ENCODE assay signal across 17 cellular contexts in genomic region chr4:68336530-68336929, GRCh38. TPM values are rescaled to one million over a fixed set of nuclear protein-coding genes. Genes with fewer than 3 reads are reported as not detected.
DNase-seq lines count a peak whose midpoint lies in the region; ATAC-seq, FAIRE-seq and TF ChIP-seq lines count a peak whose summit lies in the region.
"Had no signal": no experiment of that assay in that cellular context is flagged by ENCODE, and none has a peak within 500 bp of the region (broad histone marks: within the 10 kb centered on the region; RNA-seq: fewer than 3 reads in every experiment).

No MANE protein-coding gene starts in this region.

- H3K27ac ChIP-seq in HUES6 (ENCODE audit: low read depth, low read length): 0 out of 2 replicates have a peak overlapping the region, but pooled peaks have one; percentile 38
- no peak overlapping the region for H3K27ac ChIP-seq in K562 (ENCODE audit: extremely low read depth, low read depth, low read length)
- no peak overlapping the region for H3K27ac ChIP-seq in heart left ventricle

- no peak overlapping the region for H2AFZ ChIP-seq in K562 (ENCODE audit: low read depth, low read length)

- peaks cover 9% of the 10 kb centered on the region; the same call in 1 of the 2 replicates for H4K20me1 ChIP-seq in K562 (replicated peaks; ENCODE audit: control insufficient read depth, insufficient read depth, low read length)

- H3K9me1 ChIP-seq in K562 (ENCODE audit: control insufficient read depth, insufficient read depth, low read length): peaks cover 3% of the 10 kb centered on the region

- H3K4me3 ChIP-seq in HUES6 (ENCODE audit: low read depth, low read length) (no peak overlapping the region), K562 (no peak overlapping the region), heart left ventricle (no peak overlapping the region)

- POLR2A ChIA-PET in K562 (lab: Yijun Ruan, JAX): no interaction called here

- in situ Hi-C loops in K562 (cut with MboI): no loop called here

- TF ChIP-seq EP300 in K562 (IDR thresholded peaks at IDR 0.05; ENCODE audit: low read length): no peak

- TF ChIP-seq RAD21 in K562 (CRISPR knock-in tag; conservative IDR thresholded peaks at IDR 0.05 in 1 of 2, IDR thresholded peaks at IDR 0.05 in 1 of 2): no peak

- peaks cover 17% of the 10 kb centered on the region for H3K36me3 Mint-ChIP-seq in activated naive CD4-positive, alpha-beta T cell treated with anti-CD3 and anti-CD28 coated beads, Interleukin-2, amount 50 U/mL, for 24 hours
- H3K36me3 Mint-ChIP-seq in progenitor cell of endocrine pancreas (ENCODE audit: insufficient read depth) (peaks cover 30% of the 10 kb centered on the region), CD14-positive monocyte (peaks cover 55 to 59% of the 10 kb centered on the region in 2 donors)
- H3K36me3 Mint-ChIP-seq in activated CD8-positive, alpha-beta memory T cell treated with anti-CD3 and anti-CD28 coated beads, Interleukin-2, amount 10 ng/mL, durations not matched to agents 7 days and 5 days: peaks cover 29% of the 10 kb centered on the region

- peak overlapping the region; percentile 88 for H3K27ac Mint-ChIP-seq in activated naive CD4-positive, alpha-beta T cell treated with anti-CD3 and anti-CD28 coated beads, Interleukin-2, amount 50 U/mL, for 24 hours
- H3K27ac Mint-ChIP-seq in progenitor cell of endocrine pancreas (peak overlapping the region; percentile 78), CD14-positive monocyte (peak overlapping the region in 2 of 7 donors; percentile 37 to 75)
- no peak overlapping the region for H3K27ac Mint-ChIP-seq in activated CD8-positive, alpha-beta memory T cell treated with anti-CD3 and anti-CD28 coated beads, Interleukin-2, amount 10 ng/mL, durations not matched to agents 7 days and 5 days

- no peaks in the 10 kb centered on the region for H3K27me3 Mint-ChIP-seq in activated naive CD4-positive, alpha-beta T cell treated with anti-CD3 and anti-CD28 coated beads, Interleukin-2, amount 50 U/mL, for 24 hours
- no peaks in the 10 kb centered on the region for H3K27me3 Mint-ChIP-seq in progenitor cell of endocrine pancreas
- peaks cover 0 to 2% (median 0%) of the 10 kb centered on the region in 3 donors for H3K27me3 Mint-ChIP-seq in CD14-positive monocyte (ENCODE audit: low read depth in 3 of 3)
- no peaks in the 10 kb centered on the region for H3K27me3 Mint-ChIP-seq in activated CD8-positive, alpha-beta memory T cell treated with anti-CD3 and anti-CD28 coated beads, Interleukin-2, amount 10 ng/mL, durations not matched to agents 7 days and 5 days
- H3K27me3 Mint-ChIP-seq: IgD-negative memory B cell had no signal

- TF ChIP-seq POLR2A in K562 (conservative IDR thresholded peaks at IDR 0.05) (no peak), heart left ventricle (IDR thresholded peaks at IDR 0.05) (no peak)

- peaks cover 48% of the 10 kb centered on the region for H3K79me2 ChIP-seq in K562 (ENCODE audit: control insufficient read depth, insufficient read depth, low read length)

- H3K4me1 Mint-ChIP-seq in activated naive CD4-positive, alpha-beta T cell treated with anti-CD3 and anti-CD28 coated beads, Interleukin-2, amount 50 U/mL, for 24 hours: peaks cover 78% of the 10 kb centered on the region
- H3K4me1 Mint-ChIP-seq in progenitor cell of endocrine pancreas (ENCODE audit: low read depth) (peaks cover 23% of the 10 kb centered on the region), CD14-positive monocyte (peaks cover 5% of the 10 kb centered on the region)
- peaks cover 22% of the 10 kb centered on the region for H3K4me1 Mint-ChIP-seq in activated CD8-positive, alpha-beta memory T cell treated with anti-CD3 and anti-CD28 coated beads, Interleukin-2, amount 10 ng/mL, durations not matched to agents 7 days and 5 days

- no peak for DNase-seq in activated naive CD4-positive, alpha-beta T cell treated with Interleukin-2 at 50 U/mL for 16 hours
- no peak for DNase-seq in K562 (ENCODE audit: extremely low read depth in 1 of 4, low spot score in 3 of 4)
- DNase-seq in progenitor cell of endocrine pancreas (ENCODE audit: low spot score, unreplicated experiment): no peak
- DNase-seq in heart left ventricle: no peak
- no peak for DNase-seq in CD14-positive monocyte (ENCODE audit: low spot score)
- DNase-seq in activated CD8-positive, alpha-beta memory T cell treated with anti-CD3 and anti-CD28 coated beads, Interleukin-2, amount 10 ng/mL, durations not matched to agents 7 days and 5 days: no peak
- DNase-seq: DMS79 treated with DMSO at 0.1 percent for 48 hours, H9, NCI-H187 treated with DMSO at 0.1 percent for 48 hours, NCI-H2171, NCI-H446 treated with DMSO at 0.1 percent for 48 hours, OCI-M1, SHP77 treated with DMSO at 0.1 percent for 48 hours had no signal

- H3K4me3 Mint-ChIP-seq in activated naive CD4-positive, alpha-beta T cell treated with anti-CD3 and anti-CD28 coated beads, Interleukin-2, amount 50 U/mL, for 24 hours: no peak overlapping the region
- H3K4me3 Mint-ChIP-seq in progenitor cell of endocrine pancreas (ENCODE audit: low read depth): no peak overlapping the region
- H3K4me3 Mint-ChIP-seq in CD14-positive monocyte: no peak overlapping the region
- no peak overlapping the region for H3K4me3 Mint-ChIP-seq in activated CD8-positive, alpha-beta memory T cell treated with anti-CD3 and anti-CD28 coated beads, Interleukin-2, amount 10 ng/mL, durations not matched to agents 7 days and 5 days
- H3K4me3 Mint-ChIP-seq: H9 had no signal

- CTCF ChIA-PET in K562 (lab: Yijun Ruan, JAX; ENCODE audit: low intra/inter-chr PET ratio): no interaction called here
- CTCF ChIA-PET in activated CD8-positive, alpha-beta memory T cell treated with anti-CD3 and anti-CD28 coated beads, Interleukin-2, amount 10 ng/mL, durations not matched to agents 7 days and 5 days (lab: Charles Lee): no interaction called here

- H3K4me1 ChIP-seq in HUES6 (ENCODE audit: control insufficient read depth, insufficient read depth, low read length) (peaks cover 37% of the 10 kb centered on the region), K562 (replicated peaks in 1 of 2; ENCODE audit: control insufficient read depth in 2 of 2, insufficient read depth in 2 of 2, low read length in 2 of 2) (no peaks in the 10 kb centered on the region; a peak in 1 of 5 replicates), heart left ventricle (peaks cover 10 to 45% (median 33%) of the 10 kb centered on the region in 12 donors)

- no peaks in the 10 kb centered on the region for H3K9me3 ChIP-seq in HUES6 (ENCODE audit: control insufficient read depth, insufficient read depth, low read depth, low read length)
- H3K9me3 ChIP-seq in K562 (replicated peaks; ENCODE audit: control insufficient read depth, insufficient read depth, low read depth, low read length): no peaks in the 10 kb centered on the region
- no peaks in the 10 kb centered on the region for H3K9me3 ChIP-seq in heart left ventricle

- no peak for FAIRE-seq in K562 (lab: Jason Lieb, UNC)
- FAIRE-seq: D721Med had no signal

- intact Hi-C loops in K562 (cut with micrococcal nuclease) (no loop called here), heart left ventricle (cut with DNase I) (no loop called here), CD14-positive monocyte (cut with micrococcal nuclease) (no loop called here)

- no peak overlapping the region for H3K4me2 ChIP-seq in K562 (ENCODE audit: insufficient read depth, low read length)

- TF ChIP-seq CTCF in K562 (IDR thresholded peaks at IDR 0.05 in 2 of 3, conservative IDR thresholded peaks at IDR 0.05 in 1 of 3; ENCODE audit: insufficient read depth in 2 of 3, low read depth in 1 of 3, low read length in 3 of 3) (no peak), progenitor cell of endocrine pancreas (IDR thresholded peaks at IDR 0.05; ENCODE audit: unreplicated experiment) (no peak), heart left ventricle (IDR thresholded peaks at IDR 0.05) (no peak), CD14-positive monocyte (IDR thresholded peaks at IDR 0.05) (no peak)

- H3K9ac ChIP-seq in HUES6 (ENCODE audit: low read length) (no peak overlapping the region), K562 (ENCODE audit: insufficient read depth in 1 of 2, low read depth in 2 of 2, low read length in 2 of 2) (no peak overlapping the region)

- H3K9me3 Mint-ChIP-seq in activated naive CD4-positive, alpha-beta T cell treated with anti-CD3 and anti-CD28 coated beads, Interleukin-2, amount 50 U/mL, for 24 hours: no peaks in the 10 kb centered on the region
- H3K9me3 Mint-ChIP-seq in progenitor cell of endocrine pancreas (ENCODE audit: low read depth): no peaks in the 10 kb centered on the region
- no peaks in the 10 kb centered on the region for H3K9me3 Mint-ChIP-seq in CD14-positive monocyte
- no peaks in the 10 kb centered on the region for H3K9me3 Mint-ChIP-seq in activated CD8-positive, alpha-beta memory T cell treated with anti-CD3 and anti-CD28 coated beads, Interleukin-2, amount 10 ng/mL, durations not matched to agents 7 days and 5 days (ENCODE audit: low read depth)
- H3K9me3 Mint-ChIP-seq: H9, IgD-negative memory B cell had no signal

- H3K27me3 ChIP-seq in HUES6 (ENCODE audit: control insufficient read depth, insufficient read depth, low read length): no peaks in the 10 kb centered on the region
- H3K27me3 ChIP-seq in K562 (ENCODE audit: control insufficient read depth in 2 of 2, insufficient read depth in 2 of 2, low read length in 2 of 2): no peaks in the 10 kb centered on the region
- no peaks in the 10 kb centered on the region for H3K27me3 ChIP-seq in heart left ventricle

- no TSS peak for BruUV-seq in K562 (replicated peaks; lab: Mats Ljungman, UMichigan)

- ATAC-seq in K562: no peak
- ATAC-seq in heart left ventricle: no peak
- ATAC-seq in activated CD8-positive, alpha-beta memory T cell treated with anti-CD3 and anti-CD28 coated beads, Interleukin-2, amount 10 ng/mL, durations not matched to agents 7 days and 5 days: no peak

- H3K36me3 ChIP-seq in HUES6 (ENCODE audit: control insufficient read depth, insufficient read depth, low read length): peaks cover 74% of the 10 kb centered on the region
- peaks cover 54% of the 10 kb centered on the region for H3K36me3 ChIP-seq in K562 (ENCODE audit: control insufficient read depth, insufficient read depth, low read length)
- peaks cover 0 to 67% (median 58%) of the 10 kb centered on the region in 9 donors for H3K36me3 ChIP-seq in heart left ventricle

RNA-seq across cellular contexts. Expression of gene YTHDC1, which starts 13.4 kb away (rescaled TPM):
- 52.5 and 164 TPM in 2 replicates for total RNA-seq in K562 (2011; cell fraction: chromatin; rRNA removed; ENCODE audit: low replicate concordance)
- 19.7 and 44.0 TPM in 2 replicates for total RNA-seq in K562 (2011; cell fraction: nucleolus; rRNA removed)
- 45.7 and 51.4 TPM in 2 replicates for total RNA-seq in K562 (2011; cell fraction: nucleoplasm; rRNA removed)
- 41.1 and 48.5 TPM in 2 replicates for total RNA-seq in K562 (2014; rRNA removed)
- 56.4 and 65.1 TPM in 2 replicates for total RNA-seq in K562 (2014; rRNA removed; fragmentation: Illumina TruSeq; extraction: Trizol)
- total RNA-seq in K562 (2015; rRNA removed; fragmentation: Illumina TruSeq; extraction: Trizol): 54.3 and 54.8 TPM in 2 replicates
- 41.0 and 51.7 TPM in 2 replicates for total RNA-seq in K562 (2021)
- 52.1 and 55.7 TPM in 2 replicates for polyA plus RNA-seq in K562 (2011; rRNA removed)
- 13.6 and 20.9 TPM in 2 replicates for polyA plus RNA-seq in K562 (2011; cell fraction: cytosol; rRNA removed)
- 85.3 and 116 TPM in 2 replicates for polyA plus RNA-seq in K562 (2011; cell fraction: nucleus; rRNA removed)
- polyA plus RNA-seq in K562 (2012): 30.7 and 55.3 TPM in 2 replicates
- 57.2 and 65.4 TPM in 2 replicates for polyA plus RNA-seq in K562 (2014; fragmentation: Illumina TruSeq; extraction: Trizol)
- 10 to 100 TPM in 1 of 2 experiments, 1 to 10 TPM in 1; 9.8 to 15.8 TPM for polyA plus RNA-seq in K562 (2014; fragmentation: Nextera tagmentation; extraction: Ambion mirVana)
- 42.3 and 51.7 TPM in 2 replicates for polyA plus RNA-seq in K562 (2014; rRNA removed)
- polyA minus RNA-seq in K562 (2011; rRNA and poly(A)+ RNA removed): 95.4 and 105 TPM in 2 replicates
- 10.5 and 18.8 TPM in 2 replicates for polyA minus RNA-seq in K562 (2011; cell fraction: cytosol; rRNA and poly(A)+ RNA removed)
- polyA minus RNA-seq in K562 (2011; cell fraction: nucleus; rRNA and poly(A)+ RNA removed): 59.4 and 137 TPM in 2 replicates
- total RNA-seq in progenitor cell of endocrine pancreas: 162 and 188 TPM in 2 replicates
- total RNA-seq in heart left ventricle: 10 to 100 TPM; 27.0 to 60.8 (median 43.8) TPM
- 10 to 100 TPM; 27.1 to 30.5 TPM for polyA plus RNA-seq in heart left ventricle
- polyA plus RNA-seq in CD14-positive monocyte: 10 to 100 TPM; 11.0 to 11.5 TPM
- total RNA-seq in activated CD8-positive, alpha-beta memory T cell treated with anti-CD3 and anti-CD28 coated beads, Interleukin-2, amount 10 ng/mL, durations not matched to agents 7 days and 5 days: 10 to 100 TPM; 70.7 to 76.6 TPM
